Comparison of ENCODE assay signal across 16 cellular contexts in the genomic region with DNA sequence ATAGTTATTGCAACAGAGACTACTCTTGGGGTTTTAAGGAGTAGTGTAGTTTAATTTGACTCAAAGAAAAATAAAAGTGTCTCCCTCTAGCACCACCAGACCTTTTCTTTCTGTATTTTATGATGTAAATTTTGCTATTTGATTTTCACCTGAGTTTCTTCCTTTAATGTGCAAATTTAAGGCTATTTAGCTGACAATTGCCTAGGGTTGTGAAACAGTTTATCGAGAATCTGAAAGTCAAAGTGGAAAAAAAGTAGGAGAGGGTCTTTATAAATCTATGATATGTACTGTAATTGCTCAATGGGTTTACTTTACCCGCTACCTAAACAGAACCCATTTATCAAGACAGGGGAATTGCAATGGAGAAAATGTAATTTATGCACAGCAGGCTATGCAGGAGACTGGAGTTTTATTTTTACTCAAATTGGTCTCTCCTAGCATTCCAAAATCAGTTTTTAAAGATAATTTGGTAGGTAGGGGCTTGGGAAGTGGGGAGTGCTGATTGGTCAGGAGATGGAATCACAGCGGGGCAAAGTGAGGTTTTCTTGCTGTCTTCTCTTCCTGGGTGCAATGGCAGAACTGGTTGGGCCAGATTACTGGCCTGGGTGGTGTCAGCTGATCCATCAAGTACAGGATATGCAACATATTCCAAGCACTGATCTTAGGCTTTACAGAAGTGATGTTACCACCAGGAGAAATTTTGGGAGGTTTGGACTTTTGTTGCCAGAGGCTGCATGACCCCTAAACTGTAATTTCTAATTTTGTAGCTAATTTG.
DNase-seq lines count a peak whose midpoint lies in the region; ATAC-seq and TF ChIP-seq lines count a peak whose summit lies in the region.
"Had no signal": no experiment of that assay in that cellular context is flagged by ENCODE, and none has a peak within 500 bp of the region (broad histone marks: within the 10 kb centered on the region; RNA-seq: fewer than 3 reads in every experiment).

No MANE protein-coding gene starts in this region.

- no CpG with 5 or more reads among the region's 3 CpGs for WGBS in iPS DF 6.9 (ENCODE audit: insufficient coverage, insufficient read length)
- WGBS in smooth muscle cell (ENCODE audit: low lambda C conversion rate): 47% methylated on average over 3 of the region's 3 CpGs

- peaks cover 41% of the 10 kb centered on the region; the same call in 2 of the 3 replicates for H3K36me3 Mint-ChIP-seq in GM23338 (ENCODE audit: low read depth)
- H3K36me3 Mint-ChIP-seq in WTC11: peaks cover 38% of the 10 kb centered on the region
- H3K36me3 Mint-ChIP-seq: CD14-positive monocyte had no signal

- H3K4me1 Mint-ChIP-seq in GM23338: peaks cover 10% of the 10 kb centered on the region
- H3K4me1 Mint-ChIP-seq in WTC11: peaks cover 17% of the 10 kb centered on the region
- H3K4me1 Mint-ChIP-seq: CD14-positive monocyte had no signal

- no peak overlapping the region for H3K9ac ChIP-seq in smooth muscle cell (ENCODE audit: low read depth)

- TF ChIP-seq CTCF in GM23338 (conservative IDR thresholded peaks at IDR 0.05; ENCODE audit: low read depth in 2 of 2) (no peak), WTC11 (IDR thresholded peaks at IDR 0.05) (no peak), smooth muscle cell (IDR thresholded peaks at IDR 0.05; ENCODE audit: borderline replicate concordance, insufficient read depth, poor library complexity, severe bottlenecking) (no peak), dorsolateral prefrontal cortex (IDR thresholded peaks at IDR 0.05 in 54 of 56, conservative IDR thresholded peaks at IDR 0.05 in 2 of 56; ENCODE audit: low read depth in 1 of 56, partially characterized antibody in 56 of 56) (no peak)

- CTCF ChIA-PET in WTC11 (lab: Charles Lee): no interaction called here

- DNase-seq in GM23338 (ENCODE audit: low spot score): peak; percentile 40
- DNase-seq in WTC11 (ENCODE audit: low spot score): peak; percentile 15
- DNase-seq in iPS DF 6.9 (ENCODE audit: low read depth, low spot score): no peak
- DNase-seq in smooth muscle cell (lab: John Stamatoyannopoulos, UW; ENCODE audit: unreplicated experiment): no peak
- no peak for DNase-seq in NK-92 (lab: John Stamatoyannopoulos, UW; ENCODE audit: unreplicated experiment)
- no peak for DNase-seq in NCI-H2081 (lab: John Stamatoyannopoulos, UW)
- no peak for DNase-seq in dorsolateral prefrontal cortex
- DNase-seq: EL, MV-4-11, NCI-H1417, NCI-H1930, NCI-H2171, NCI-H446 had no signal

- 0 out of 2 replicates have a peak, but pooled peaks cover 9% of the 10 kb centered on the region for H3F3A ChIP-seq in GM23338 (replicated peaks; ENCODE audit: low read depth)
- H3F3A ChIP-seq in smooth muscle cell (ENCODE audit: low read depth): no peaks in the 10 kb centered on the region

- peak overlapping the region; percentile 52 for H3K4me2 ChIP-seq in GM23338
- H3K4me2 ChIP-seq in smooth muscle cell: no peak overlapping the region

- H3K9me3 Mint-ChIP-seq in GM23338 (peaks cover 44% of the 10 kb centered on the region), WTC11 (peaks cover 35% of the 10 kb centered on the region)

- H2AFZ ChIP-seq in GM23338: no peak overlapping the region
- no peak overlapping the region for H2AFZ ChIP-seq in smooth muscle cell (ENCODE audit: low read depth)

- H4K20me1 ChIP-seq in GM23338 (replicated peaks; ENCODE audit: insufficient read depth) (no peaks in the 10 kb centered on the region), smooth muscle cell (ENCODE audit: low read depth) (no peaks in the 10 kb centered on the region)

- H3K4me3 ChIP-seq in GM23338 (peak overlapping the region; percentile 20), iPS DF 6.9 (ENCODE audit: low read length) (no peak overlapping the region), smooth muscle cell (no peak overlapping the region), dorsolateral prefrontal cortex (no peak overlapping the region)
- H3K4me3 ChIP-seq: HAP-1 had no signal

- H3K36me3 ChIP-seq in GM23338 (ENCODE audit: insufficient read depth): peaks cover 14% of the 10 kb centered on the region
- H3K36me3 ChIP-seq in iPS DF 6.9 (ENCODE audit: control insufficient read depth, insufficient read depth, low read length): no peaks in the 10 kb centered on the region
- no peaks in the 10 kb centered on the region for H3K36me3 ChIP-seq in smooth muscle cell (ENCODE audit: low read depth)
- H3K36me3 ChIP-seq: HAP-1 had no signal

- intact Hi-C loops in dorsolateral prefrontal cortex (cut with DNase I): no loop called here

- H3K9me3 ChIP-seq in iPS DF 6.9 (ENCODE audit: control insufficient read depth, insufficient read depth, low read length): no peaks in the 10 kb centered on the region
- H3K9me3 ChIP-seq in smooth muscle cell (replicated peaks; ENCODE audit: low read depth): no peaks in the 10 kb centered on the region
- H3K9me3 ChIP-seq: HAP-1 had no signal

- POLR2A ChIA-PET in WTC11 (lab: Charles Lee): no interaction called here

- peak overlapping the region; percentile 91 for H3K27ac Mint-ChIP-seq in GM23338
- peak overlapping the region; percentile 96 for H3K27ac Mint-ChIP-seq in WTC11
- H3K27ac Mint-ChIP-seq: CD14-positive monocyte had no signal

- H3K4me1 ChIP-seq in GM23338 (ENCODE audit: insufficient read depth): peaks cover 21% of the 10 kb centered on the region
- H3K4me1 ChIP-seq in iPS DF 6.9 (ENCODE audit: control insufficient read depth, insufficient read depth, low read length): peaks cover 4% of the 10 kb centered on the region; the same call in 1 of the 2 replicates
- H3K4me1 ChIP-seq in smooth muscle cell (ENCODE audit: low read depth): no peaks in the 10 kb centered on the region

- H3K27me3 Mint-ChIP-seq in GM23338 (ENCODE audit: insufficient read depth, low read depth, poor library complexity) (peaks cover 10% of the 10 kb centered on the region), WTC11 (ENCODE audit: low read depth) (no peaks in the 10 kb centered on the region)

- no peaks in the 10 kb centered on the region for H3K79me2 ChIP-seq in GM23338 (replicated peaks; ENCODE audit: insufficient read depth)
- no peaks in the 10 kb centered on the region for H3K79me2 ChIP-seq in smooth muscle cell (ENCODE audit: low read depth)

- H3K27ac ChIP-seq in GM23338 (ENCODE audit: low read depth) (peak overlapping the region; percentile 99), iPS DF 6.9 (ENCODE audit: low read length) (peak overlapping the region; percentile 42), smooth muscle cell (ENCODE audit: low read depth) (peak overlapping the region; percentile 57), dorsolateral prefrontal cortex (no peak overlapping the region)
- H3K27ac ChIP-seq: RWPE1 had no signal

- H3K4me3 Mint-ChIP-seq in GM23338: peak overlapping the region; percentile 48
- peak overlapping the region; percentile 52 for H3K4me3 Mint-ChIP-seq in WTC11
- H3K4me3 Mint-ChIP-seq: CD14-positive monocyte had no signal

- H3K27me3 ChIP-seq in GM23338 (ENCODE audit: insufficient read depth): no peaks in the 10 kb centered on the region
- H3K27me3 ChIP-seq in iPS DF 6.9 (ENCODE audit: control insufficient read depth, insufficient read depth, low read length): no peaks in the 10 kb centered on the region
- H3K27me3 ChIP-seq in smooth muscle cell (ENCODE audit: low read depth): no peaks in the 10 kb centered on the region
- no peaks in the 10 kb centered on the region for H3K27me3 ChIP-seq in dorsolateral prefrontal cortex

- ATAC-seq in GM23338: peak; percentile 46
- peak; percentile 43 for ATAC-seq in WTC11

- H3K9me2 ChIP-seq in GM23338 (ENCODE audit: insufficient read depth): peaks cover 11% of the 10 kb centered on the region

TF ChIP-seq in GM23338, 12 proteins besides CTCF, POLR2A, EP300 and RAD21 (continues in another document):
- TF ChIP-seq STAT1 (IDR thresholded peaks at IDR 0.05; ENCODE audit: unreplicated experiment) (no peak), ZNF331 (CRISPR knock-in tag; IDR thresholded peaks at IDR 0.05; ENCODE audit: low read depth) (0 out of 2 replicates have a peak, but pooled peaks have one; percentile 11)
- TF ChIP-seq, protein P1, sequence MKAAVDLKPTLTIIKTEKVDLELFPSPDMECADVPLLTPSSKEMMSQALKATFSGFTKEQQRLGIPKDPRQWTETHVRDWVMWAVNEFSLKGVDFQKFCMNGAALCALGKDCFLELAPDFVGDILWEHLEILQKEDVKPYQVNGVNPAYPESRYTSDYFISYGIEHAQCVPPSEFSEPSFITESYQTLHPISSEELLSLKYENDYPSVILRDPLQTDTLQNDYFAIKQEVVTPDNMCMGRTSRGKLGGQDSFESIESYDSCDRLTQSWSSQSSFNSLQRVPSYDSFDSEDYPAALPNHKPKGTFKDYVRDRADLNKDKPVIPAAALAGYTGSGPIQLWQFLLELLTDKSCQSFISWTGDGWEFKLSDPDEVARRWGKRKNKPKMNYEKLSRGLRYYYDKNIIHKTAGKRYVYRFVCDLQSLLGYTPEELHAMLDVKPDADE (IDR thresholded peaks at IDR 0.05): peak; percentile 55; the same call in 1 of the 2 replicates

TF ChIP-seq in WTC11, 78 proteins besides CTCF, POLR2A, EP300 and RAD21 (continues in another document):
- TF ChIP-seq, protein P2, sequence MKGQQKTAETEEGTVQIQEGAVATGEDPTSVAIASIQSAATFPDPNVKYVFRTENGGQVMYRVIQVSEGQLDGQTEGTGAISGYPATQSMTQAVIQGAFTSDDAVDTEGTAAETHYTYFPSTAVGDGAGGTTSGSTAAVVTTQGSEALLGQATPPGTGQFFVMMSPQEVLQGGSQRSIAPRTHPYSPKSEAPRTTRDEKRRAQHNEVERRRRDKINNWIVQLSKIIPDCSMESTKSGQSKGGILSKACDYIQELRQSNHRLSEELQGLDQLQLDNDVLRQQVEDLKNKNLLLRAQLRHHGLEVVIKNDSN (CRISPR knock-in tag; IDR thresholded peaks at IDR 0.05): peak; percentile 64

Comparison
In these comparisons a context has a peak if more than half of its experiments do, and no peak if none do; other contexts are left out.
1. DNase-seq: peak in GM23338 (single experiment) and WTC11 (single experiment); none in iPS DF 6.9 (single experiment), smooth muscle cell (single experiment), NK-92 (single experiment), NCI-H2081 (0 of 2) and dorsolateral prefrontal cortex (0 of 10).
2. H3K27ac ChIP-seq: peak in GM23338 (single experiment), iPS DF 6.9 (single experiment) and smooth muscle cell (single experiment); none in dorsolateral prefrontal cortex (0 of 59).